9 cellular contexts compared by ENCODE assay signal in the genomic region with DNA sequence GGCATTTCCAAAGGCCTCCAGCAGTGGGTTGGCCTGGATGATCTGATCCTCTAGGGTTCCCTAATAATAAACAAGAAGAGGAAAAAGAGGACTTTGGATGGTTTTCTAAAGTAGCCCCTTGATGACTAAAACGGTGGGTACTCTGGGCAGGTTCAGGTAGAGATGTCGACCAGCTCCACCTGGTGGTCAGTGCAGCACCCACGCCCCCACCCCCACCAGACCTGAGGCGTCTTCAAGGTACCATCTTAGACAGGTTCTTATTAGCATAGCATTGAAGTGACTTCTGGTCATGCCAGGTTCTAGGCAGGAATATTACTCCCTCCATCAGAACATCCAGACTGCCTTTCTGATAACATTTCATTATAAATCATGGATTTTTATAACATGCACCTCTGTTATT. TPM values are rescaled to one million over a fixed set of nuclear protein-coding genes. Genes with fewer than 3 reads are reported as not detected.
DNase-seq lines count a peak whose midpoint lies in the region; ATAC-seq and TF ChIP-seq lines count a peak whose summit lies in the region.
"Had no signal": no experiment of that assay in that cellular context is flagged by ENCODE, and none has a peak within 500 bp of the region (broad histone marks: within the 10 kb centered on the region; RNA-seq: fewer than 3 reads in every experiment).

No MANE protein-coding gene starts in this region.

- H3K4me1 Mint-ChIP-seq in HFFc6 (ENCODE audit: low read depth), result no peaks in the 10 kb centered on the region
- H3K4me1 Mint-ChIP-seq in osteocyte (ENCODE audit: unreplicated experiment), result no peaks in the 10 kb centered on the region

- no peak overlapping the region for H3K27ac ChIP-seq in DOHH2 (ENCODE audit: low read depth, low read length)
- no peak overlapping the region for H3K27ac ChIP-seq in adrenal gland

- H3K4me3 ChIP-seq in DOHH2 (ENCODE audit: low read length) (no peak overlapping the region), adrenal gland (no peak overlapping the region)

- H3K27me3 ChIP-seq in DOHH2 (ENCODE audit: control insufficient read depth, low read length) (no peaks in the 10 kb centered on the region), adrenal gland (no peaks in the 10 kb centered on the region)

- H3K36me3 ChIP-seq in DOHH2 (ENCODE audit: control insufficient read depth, low read length), result no peaks in the 10 kb centered on the region
- H3K36me3 ChIP-seq in adrenal gland (replicated peaks in 1 of 2), result no peaks in the 10 kb centered on the region

- no peak overlapping the region for H3K4me2 ChIP-seq in DOHH2 (ENCODE audit: low read length)

- H3K27me3 Mint-ChIP-seq in HFFc6 (ENCODE audit: insufficient read depth), result peaks cover 4% of the 10 kb centered on the region; the same call in 1 of the 2 replicates
- no peaks in the 10 kb centered on the region for H3K27me3 Mint-ChIP-seq in osteocyte (ENCODE audit: unreplicated experiment)

- H3K9me2 ChIP-seq in DOHH2 (replicated peaks; ENCODE audit: control insufficient read depth, low read length), result no peaks in the 10 kb centered on the region

- H3K9me3 Mint-ChIP-seq in HFFc6, result peaks cover 4% of the 10 kb centered on the region; the same call in 1 of the 2 replicates
- peaks cover 4% of the 10 kb centered on the region for H3K9me3 Mint-ChIP-seq in osteocyte (ENCODE audit: unreplicated experiment)

- TF ChIP-seq POLR2A in adrenal gland (IDR thresholded peaks at IDR 0.05), result no peak

- 9 to 35% (median 15%) methylated on average over 2 to 4 of the region's 4 CpGs for WGBS in adrenal gland, 4 donors

- H3K9me3 ChIP-seq in DOHH2 (ENCODE audit: control insufficient read depth, insufficient read depth, low read length) (no peaks in the 10 kb centered on the region; the same call in 1 of the 2 replicates), adrenal gland (replicated peaks in 1 of 3) (no peaks in the 10 kb centered on the region)

- ATAC-seq in GM18498 (IDR thresholded peaks at IDR 0.05; ENCODE audit: unreplicated experiment), result no peak
- ATAC-seq in GM18861 (IDR thresholded peaks at IDR 0.05; ENCODE audit: unreplicated experiment), result no peak
- ATAC-seq in GM18511 (IDR thresholded peaks at IDR 0.05; ENCODE audit: unreplicated experiment), result no peak
- no peak for ATAC-seq in GM21423 (IDR thresholded peaks at IDR 0.05; ENCODE audit: unreplicated experiment)

- no peak overlapping the region for H3K4me3 Mint-ChIP-seq in HFFc6
- no peak overlapping the region for H3K4me3 Mint-ChIP-seq in osteocyte (ENCODE audit: unreplicated experiment)

- no peaks in the 10 kb centered on the region for H3K79me2 ChIP-seq in DOHH2 (ENCODE audit: control insufficient read depth, low read length)

- DNase-seq in HFFc6, result no peak
- DNase-seq in adrenal gland, result peak in 2 of 7 donors; percentile 6 to 21
- no peak for DNase-seq in osteocyte (ENCODE audit: extremely low spot score, unreplicated experiment)

- peak; percentile 75 for TF ChIP-seq CTCF in DOHH2 (IDR thresholded peaks at IDR 0.05; ENCODE audit: low read depth, low read length, poor library complexity, severe bottlenecking)
- TF ChIP-seq CTCF in HFFc6 (IDR thresholded peaks at IDR 0.05), result peak; percentile 63; the same call in 1 of the 2 replicates
- peak in 5 of 6 experiments; percentile 12 to 25 (median 19) for TF ChIP-seq CTCF in adrenal gland (IDR thresholded peaks at IDR 0.05)
- peak; percentile 36 for TF ChIP-seq CTCF in osteocyte (IDR thresholded peaks at IDR 0.05)

- H3K36me3 Mint-ChIP-seq in HFFc6 (ENCODE audit: low read depth) (no peaks in the 10 kb centered on the region), osteocyte (ENCODE audit: unreplicated experiment) (no peaks in the 10 kb centered on the region)

- H4K20me1 ChIP-seq in DOHH2 (ENCODE audit: control insufficient read depth, insufficient read depth, low read depth, low read length), result no peaks in the 10 kb centered on the region

- intact Hi-C loops in adrenal gland (cut with DNase I), result no loop called here

- H3K4me1 ChIP-seq in DOHH2 (ENCODE audit: control insufficient read depth, low read length), result no peaks in the 10 kb centered on the region
- no peaks in the 10 kb centered on the region for H3K4me1 ChIP-seq in adrenal gland (replicated peaks in 1 of 2)

- H3F3A ChIP-seq in DOHH2 (ENCODE audit: control insufficient read depth, insufficient read depth), result no peaks in the 10 kb centered on the region

- H3K27ac Mint-ChIP-seq in HFFc6, result no peak overlapping the region
- no peak overlapping the region for H3K27ac Mint-ChIP-seq in osteocyte (ENCODE audit: unreplicated experiment)

RNA-seq across cellular contexts. Expression of a gene that starts 15.0 kb away (rescaled TPM):
- not detected for total RNA-seq in HFFc6 (2021; fragmentation: NEBNext Ultra II Directional; extraction: Animal tissue kit (Norgen Biotek cat#: 25700))
- not detected for total RNA-seq in adrenal gland
- polyA plus RNA-seq in adrenal gland, result not detected
- total RNA-seq in osteocyte, result not detected in 2 replicates
- total RNA-seq: mesenteric fat pad had no signal

Comparison
In these comparisons a context has a peak if more than half of its experiments do, and no peak if none do; other contexts are left out.
1. CTCF ChIP-seq: peak in every context shown above with its lines; median percentile 75 in DOHH2; 63 in HFFc6; 36 in osteocyte; 19 in adrenal gland.